In the genomic region with DNA sequence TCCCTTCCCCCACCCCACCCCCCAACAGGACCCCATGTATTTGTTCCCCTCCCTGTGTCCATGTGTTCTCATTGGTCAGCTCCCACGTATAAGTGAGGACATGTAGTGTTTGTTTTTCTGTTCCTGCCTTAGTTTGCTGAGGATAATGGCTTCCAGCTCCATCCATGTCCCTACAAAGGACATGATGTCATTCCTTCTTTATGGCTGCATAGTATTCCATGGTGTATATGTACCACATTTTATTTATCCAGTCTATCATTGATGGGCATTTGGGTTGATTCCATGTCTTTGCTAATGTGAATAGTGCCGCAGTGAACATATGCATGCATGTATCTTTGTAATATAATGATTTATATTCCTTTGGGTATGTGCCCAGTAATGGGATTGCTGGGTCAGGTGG, we compare ENCODE assay signal across 6 cellular contexts. TPM values are rescaled to one million over a fixed set of nuclear protein-coding genes. Genes with fewer than 3 reads are reported as not detected.
"Had no signal": no experiment of that assay in that cellular context is flagged by ENCODE, and none has a peak within 500 bp of the region (broad histone marks: within the 10 kb centered on the region; RNA-seq: fewer than 3 reads in every experiment).

No MANE protein-coding gene starts in this region.

RNA-seq across cellular contexts. Expression of gene TDRD15, which starts 27.5 kb away (rescaled TPM):
- total RNA-seq: GM23248, H1, H7, H9, HFFc6 had no signal
- polyA plus RNA-seq: GM23248, GM23338, H1 had no signal
